In genomic region chr15:55741592-55742497, GRCh38 we compare ENCODE assay signal across 8 cellular contexts. TPM values are rescaled to one million over a fixed set of nuclear protein-coding genes. Genes with fewer than 3 reads are reported as not detected.
DNase-seq lines count a peak whose midpoint lies in the region; ATAC-seq and TF ChIP-seq lines count a peak whose summit lies in the region.

No MANE protein-coding gene starts in this region.

- CTCF ChIA-PET in WTC11 (lab: Charles Lee): interaction anchor here (1.1 kb wide), 2 partner anchors 33 to 93 kb away, joined by 3 to 11 read pairs; no protein-coding TSS in a partner anchor

- intact Hi-C loops in sciatic nerve (cut with DNase I): no loop called here

- H3K27me3 Mint-ChIP-seq in WTC11 (ENCODE audit: low read depth): peaks cover 49% of the 10 kb centered on the region

- H3K27me3 ChIP-seq in cardiac muscle cell: no peaks in the 10 kb centered on the region

- peak overlapping the region; percentile 95 for H3K27ac ChIP-seq in cardiac muscle cell

- ATAC-seq in HG02759 (IDR thresholded peaks at IDR 0.05; ENCODE audit: unreplicated experiment) (peak; percentile 30), WTC11 (peak; percentile 63), sciatic nerve (peak; percentile 25), GM21515 (IDR thresholded peaks at IDR 0.05; ENCODE audit: unreplicated experiment) (no peak), GM21619 (IDR thresholded peaks at IDR 0.05; ENCODE audit: unreplicated experiment) (no peak)

- POLR2A ChIA-PET in WTC11 (lab: Charles Lee): no interaction called here

- peak overlapping the region; percentile 99 for H3K4me3 ChIP-seq in cardiac muscle cell

- H3K27ac Mint-ChIP-seq in WTC11: no peak overlapping the region

- H3K4me3 Mint-ChIP-seq in WTC11: no peak overlapping the region

- H3K9me3 Mint-ChIP-seq in WTC11: no peaks in the 10 kb centered on the region

- no peaks in the 10 kb centered on the region for H3K36me3 Mint-ChIP-seq in WTC11

- peaks cover 41% of the 10 kb centered on the region for H3K4me1 ChIP-seq in cardiac muscle cell (ENCODE audit: low read depth)

- no peaks in the 10 kb centered on the region for H3K36me3 ChIP-seq in cardiac muscle cell

- no peak for TF ChIP-seq CTCF in WTC11 (IDR thresholded peaks at IDR 0.05)
- peak; percentile 17 for TF ChIP-seq CTCF in cardiac muscle cell (IDR thresholded peaks at IDR 0.05; ENCODE audit: low read depth, low read length)

- no peaks in the 10 kb centered on the region for H3K9me3 ChIP-seq in cardiac muscle cell (ENCODE audit: low read depth)

- peaks cover 4% of the 10 kb centered on the region for H3K4me1 Mint-ChIP-seq in WTC11

- peak; percentile 12 for DNase-seq in AG08396 (ENCODE audit: low spot score)
- DNase-seq in WTC11 (ENCODE audit: low spot score): peak; percentile 49
- peak; percentile 10 to 61 for DNase-seq in cardiac muscle cell (ENCODE audit: low read depth in 1 of 2, low spot score in 1 of 2)
- DNase-seq in sciatic nerve (ENCODE audit: low spot score): no peak
- DNase-seq in NCI-H128 (lab: John Stamatoyannopoulos, UW; ENCODE audit: unreplicated experiment): no peak

TF ChIP-seq in WTC11, 78 proteins besides CTCF, POLR2A, EP300 and RAD21:
- TF ChIP-seq FOXK1 (CRISPR knock-in tag; IDR thresholded peaks at IDR 0.05): peak; percentile 38; the same call in 1 of the 2 replicates
- TF ChIP-seq AFF4 (CRISPR knock-in tag; IDR thresholded peaks at IDR 0.05; ENCODE audit: borderline replicate concordance): no peak
TF ChIP-seq in WTC11: peak in this region for 1.

RNA-seq across cellular contexts. Expression of gene PRTG, which starts 1.1 kb away (rescaled TPM):
- total RNA-seq in WTC11 (2021) (3.6 to 6.1 TPM (median 6.0 TPM) in 3 replicates), cardiac muscle cell (48.0 and 93.8 TPM in 2 replicates), sciatic nerve (4.9 TPM)
- polyA plus RNA-seq in cardiac muscle cell: 16.1 and 24.7 TPM in 2 replicates

Comparison
In these comparisons a context has a peak if more than half of its experiments do, and no peak if none do; other contexts are left out.
1. DNase-seq: peak in AG08396 (single experiment), WTC11 (single experiment) and cardiac muscle cell (2 of 2); none in sciatic nerve (single experiment) and NCI-H128 (single experiment).
2. ATAC-seq: peak in HG02759 (single experiment), WTC11 (single experiment) and sciatic nerve (single experiment); none in GM21515 (single experiment) and GM21619 (single experiment).